In the genomic region with DNA sequence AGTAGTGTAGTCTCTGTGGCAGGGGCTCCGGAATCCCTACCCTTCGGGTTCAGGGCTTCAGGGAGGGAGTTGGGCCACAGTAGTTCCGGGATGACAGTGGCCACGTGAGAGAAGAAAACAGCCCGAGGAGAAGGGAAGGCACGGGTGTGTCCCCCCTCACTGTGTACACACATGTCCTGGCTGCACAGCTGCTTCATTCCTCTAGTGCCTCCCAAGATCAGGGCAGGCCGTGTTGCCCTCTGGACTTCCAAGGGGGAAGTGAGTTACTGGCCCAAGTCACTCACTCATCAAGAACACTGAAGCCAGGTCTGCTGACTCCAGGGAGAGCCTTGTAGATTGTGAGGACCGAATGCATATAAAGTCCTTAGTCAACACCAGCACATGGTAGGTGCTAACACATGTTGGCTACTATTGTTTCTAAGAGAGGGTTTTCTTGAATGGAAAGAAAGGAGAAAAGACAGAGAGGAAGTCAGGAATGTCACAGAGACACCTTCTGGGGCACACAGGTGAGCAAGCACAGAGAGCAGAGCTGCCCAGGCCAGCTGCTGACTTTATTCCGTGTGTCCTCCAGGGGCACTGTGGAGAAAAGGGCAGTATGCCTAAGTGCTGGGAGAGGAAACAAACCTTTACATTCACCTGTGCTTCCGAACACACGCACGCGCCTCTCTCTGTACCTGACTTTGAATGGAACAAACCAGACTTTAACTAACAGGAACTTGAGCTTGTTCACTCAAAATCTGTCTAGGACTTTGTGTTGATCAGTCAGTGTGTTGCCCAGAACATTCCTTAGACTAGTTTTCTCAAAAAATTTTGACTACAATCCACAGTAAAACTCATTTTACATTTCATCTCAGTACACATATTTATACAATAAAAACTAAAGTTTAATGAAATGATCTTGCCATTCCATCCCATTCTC, we compare ENCODE assay signal across 8 cellular contexts. TPM values are rescaled to one million over a fixed set of nuclear protein-coding genes. Genes with fewer than 3 reads are reported as not detected.
DNase-seq lines count a peak whose midpoint lies in the region; ATAC-seq and TF ChIP-seq lines count a peak whose summit lies in the region.
"Had no signal": no experiment of that assay in that cellular context is flagged by ENCODE, and none has a peak within 500 bp of the region (broad histone marks: within the 10 kb centered on the region; RNA-seq: fewer than 3 reads in every experiment).

No MANE protein-coding gene starts in this region.

- peaks cover 9% of the 10 kb centered on the region for H3K27me3 Mint-ChIP-seq in progenitor cell of endocrine pancreas

- no peak for TF ChIP-seq POLR2A in HCT116 (IDR thresholded peaks at IDR 0.05; ENCODE audit: borderline replicate concordance, extremely low read depth, insufficient read depth, insufficient read length)

- DNase-seq in HCT116 (ENCODE audit: low read depth, low spot score) (no peak), foreskin fibroblast (no peak), progenitor cell of endocrine pancreas (ENCODE audit: low spot score, unreplicated experiment) (no peak), NK-92 (lab: John Stamatoyannopoulos, UW; ENCODE audit: unreplicated experiment) (no peak)
- DNase-seq in effector CD4-positive, alpha-beta T cell: no peak
- DNase-seq in effector CD8-positive, alpha-beta T cell (lab: John Stamatoyannopoulos, UW): no peak
- DNase-seq: caudate nucleus had no signal

- H3K36me3 ChIP-seq in HCT116 (ENCODE audit: control insufficient read depth in 1 of 2, insufficient read depth in 2 of 2, low read length in 2 of 2) (no peaks in the 10 kb centered on the region), OCI-LY3 (replicated peaks; ENCODE audit: low read depth, low read length) (peaks cover 14% of the 10 kb centered on the region)

- H3K4me2 ChIP-seq in HCT116 (ENCODE audit: low read length) (no peak overlapping the region), OCI-LY3 (ENCODE audit: low read length) (no peak overlapping the region)

- H4K20me1 ChIP-seq in HCT116 (ENCODE audit: insufficient read depth) (no peaks in the 10 kb centered on the region), OCI-LY3 (ENCODE audit: insufficient read depth, low read length) (no peaks in the 10 kb centered on the region)

- H3K27ac ChIP-seq in HCT116 (ENCODE audit: low read depth, low read length) (no peak overlapping the region), OCI-LY3 (ENCODE audit: low read length) (no peak overlapping the region)

- H3K9me2 ChIP-seq in HCT116 (ENCODE audit: insufficient read depth): no peaks in the 10 kb centered on the region

- intact Hi-C loops in HCT116 (cut with micrococcal nuclease): no loop called here

- TF ChIP-seq CTCF in HCT116 (IDR thresholded peaks at IDR 0.05 in 2 of 3, conservative IDR thresholded peaks at IDR 0.05 in 1 of 3; ENCODE audit: borderline replicate concordance in 1 of 3, insufficient read depth in 1 of 3, low read depth in 2 of 3, low read length in 2 of 3): peak in 2 of 3 experiments; percentile 57 to 58; a peak in 4 of 6 replicates
- peak; percentile 42 for TF ChIP-seq CTCF in OCI-LY3 (IDR thresholded peaks at IDR 0.05; ENCODE audit: low read depth, low read length)
- peak; percentile 23 for TF ChIP-seq CTCF in foreskin fibroblast (IDR thresholded peaks at IDR 0.05; ENCODE audit: low read depth, low read length)
- TF ChIP-seq CTCF in progenitor cell of endocrine pancreas (IDR thresholded peaks at IDR 0.05; ENCODE audit: unreplicated experiment): peak; percentile 60

- no peak overlapping the region for H3K4me3 Mint-ChIP-seq in progenitor cell of endocrine pancreas (ENCODE audit: low read depth)

- peak; percentile 20; the same call in 1 of the 2 replicates for TF ChIP-seq RAD21 in HCT116 (IDR thresholded peaks at IDR 0.05; ENCODE audit: low read depth)

- CTCF ChIA-PET in HCT116 (lab: Charles Lee): interaction anchor here (0.7 kb wide), 1 partner anchor 212 kb away, joined by 3 read pairs; no protein-coding TSS in a partner anchor

- peaks cover 6% of the 10 kb centered on the region for H3K36me3 Mint-ChIP-seq in progenitor cell of endocrine pancreas (ENCODE audit: insufficient read depth)

- H3K79me2 ChIP-seq in HCT116 (ENCODE audit: insufficient read depth, low read length) (no peaks in the 10 kb centered on the region), OCI-LY3 (ENCODE audit: low read length) (no peaks in the 10 kb centered on the region)

- H2AFZ ChIP-seq in HCT116 (ENCODE audit: low read depth, low read length, poor library complexity, severe bottlenecking) (no peak overlapping the region), OCI-LY3 (ENCODE audit: low read depth, low read length) (no peak overlapping the region)

- H3K9ac ChIP-seq in HCT116 (ENCODE audit: low read length) (no peak overlapping the region), OCI-LY3 (ENCODE audit: low read length) (no peak overlapping the region)

- peaks cover 11% of the 10 kb centered on the region for H3K4me1 Mint-ChIP-seq in progenitor cell of endocrine pancreas (ENCODE audit: low read depth)

- POLR2A ChIA-PET in HCT116 (lab: Charles Lee): no interaction called here

- H3K27ac Mint-ChIP-seq in progenitor cell of endocrine pancreas: peak overlapping the region; percentile 34

- RAD21 ChIA-PET in HCT116 (lab: Charles Lee; ENCODE audit: low non-redundant PET in 1 of 2, low total read pairs in 2 of 2, uncharacterized antibody in 2 of 2, unreplicated experiment in 2 of 2): no interaction called here

- no TSS peak for BruUV-seq in HCT116 (replicated peaks; lab: Mats Ljungman, UMichigan)

- H3K27me3 ChIP-seq in HCT116 (ENCODE audit: insufficient read depth, low read length) (no peaks in the 10 kb centered on the region), OCI-LY3 (ENCODE audit: low read depth, low read length) (no peaks in the 10 kb centered on the region)

- ATAC-seq in HCT116: peak; percentile 82

- no peaks in the 10 kb centered on the region for H3K9me3 Mint-ChIP-seq in progenitor cell of endocrine pancreas (ENCODE audit: low read depth)

- H3K4me3 ChIP-seq in HCT116 (replicated peaks in 1 of 2; ENCODE audit: low read depth in 1 of 2, low read length in 2 of 2): no peak overlapping the region
- no peak overlapping the region for H3K4me3 ChIP-seq in OCI-LY3 (ENCODE audit: low read length)
- no peak overlapping the region for H3K4me3 ChIP-seq in foreskin fibroblast (ENCODE audit: low read depth in 1 of 2, low read length in 2 of 2)

- H3K9me3 ChIP-seq in HCT116 (ENCODE audit: control insufficient read depth in 1 of 2, insufficient read depth in 1 of 2, low read depth in 1 of 2, low read length in 2 of 2) (no peaks in the 10 kb centered on the region), OCI-LY3 (ENCODE audit: insufficient read depth, low read length) (no peaks in the 10 kb centered on the region)

- no peaks in the 10 kb centered on the region for H3K4me1 ChIP-seq in HCT116 (ENCODE audit: control insufficient read depth in 1 of 2, insufficient read depth in 2 of 2, low read length in 2 of 2)
- no peaks in the 10 kb centered on the region for H3K4me1 ChIP-seq in OCI-LY3 (ENCODE audit: low read length)

TF ChIP-seq in HCT116, 20 proteins besides CTCF, POLR2A, EP300 and RAD21:
- TF ChIP-seq, protein P1, sequence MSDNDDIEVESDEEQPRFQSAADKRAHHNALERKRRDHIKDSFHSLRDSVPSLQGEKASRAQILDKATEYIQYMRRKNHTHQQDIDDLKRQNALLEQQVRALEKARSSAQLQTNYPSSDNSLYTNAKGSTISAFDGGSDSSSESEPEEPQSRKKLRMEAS (IDR thresholded peaks at IDR 0.05): no peak
- TF ChIP-seq YY1 (IDR thresholded peaks at IDR 0.05; ENCODE audit: extremely low read depth, insufficient replicate concordance, low read depth, low read length) (no peak), SRF (IDR thresholded peaks at IDR 0.05; ENCODE audit: low read depth) (no peak), CBX3 (IDR thresholded peaks at IDR 0.05; ENCODE audit: low read depth) (no peak), ZFX (IDR thresholded peaks at IDR 0.05) (no peak), TCF7L2 (IDR thresholded peaks at IDR 0.05; ENCODE audit: borderline replicate concordance, extremely low read depth, insufficient read depth, insufficient read length) (no peak), ZNF274 (IDR thresholded peaks at IDR 0.05; ENCODE audit: low read depth, low read length) (no peak), POLR2AphosphoS5 (IDR thresholded peaks at IDR 0.05; ENCODE audit: low read depth, low read length) (no peak), ELF1 (IDR thresholded peaks at IDR 0.05; ENCODE audit: borderline replicate concordance, low read depth) (no peak), EGR1 (IDR thresholded peaks at IDR 0.05; ENCODE audit: low read depth) (no peak), EZH2phosphoT487 (IDR thresholded peaks at IDR 0.05; ENCODE audit: borderline replicate concordance) (no peak), SIN3A (IDR thresholded peaks at IDR 0.05; ENCODE audit: low read depth) (no peak), EZH2 (IDR thresholded peaks at IDR 0.05) (no peak), FOSL1 (IDR thresholded peaks at IDR 0.05; ENCODE audit: low read depth) (no peak)
- TF ChIP-seq, protein P2, sequence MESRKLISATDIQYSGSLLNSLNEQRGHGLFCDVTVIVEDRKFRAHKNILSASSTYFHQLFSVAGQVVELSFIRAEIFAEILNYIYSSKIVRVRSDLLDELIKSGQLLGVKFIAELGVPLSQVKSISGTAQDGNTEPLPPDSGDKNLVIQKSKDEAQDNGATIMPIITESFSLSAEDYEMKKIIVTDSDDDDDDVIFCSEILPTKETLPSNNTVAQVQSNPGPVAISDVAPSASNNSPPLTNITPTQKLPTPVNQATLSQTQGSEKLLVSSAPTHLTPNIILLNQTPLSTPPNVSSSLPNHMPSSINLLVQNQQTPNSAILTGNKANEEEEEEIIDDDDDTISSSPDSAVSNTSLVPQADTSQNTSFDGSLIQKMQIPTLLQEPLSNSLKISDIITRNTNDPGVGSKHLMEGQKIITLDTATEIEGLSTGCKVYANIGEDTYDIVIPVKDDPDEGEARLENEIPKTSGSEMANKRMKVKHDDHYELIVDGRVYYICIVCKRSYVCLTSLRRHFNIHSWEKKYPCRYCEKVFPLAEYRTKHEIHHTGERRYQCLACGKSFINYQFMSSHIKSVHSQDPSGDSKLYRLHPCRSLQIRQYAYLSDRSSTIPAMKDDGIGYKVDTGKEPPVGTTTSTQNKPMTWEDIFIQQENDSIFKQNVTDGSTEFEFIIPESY (IDR thresholded peaks at IDR 0.05; ENCODE audit: extremely low read depth, insufficient replicate concordance, low read length): no peak
- TF ChIP-seq, protein P3, sequence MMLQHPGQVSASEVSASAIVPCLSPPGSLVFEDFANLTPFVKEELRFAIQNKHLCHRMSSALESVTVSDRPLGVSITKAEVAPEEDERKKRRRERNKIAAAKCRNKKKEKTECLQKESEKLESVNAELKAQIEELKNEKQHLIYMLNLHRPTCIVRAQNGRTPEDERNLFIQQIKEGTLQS (IDR thresholded peaks at IDR 0.05): no peak

RNA-seq across cellular contexts. Expression of a gene that starts 40.0 kb away (rescaled TPM):
- total RNA-seq in HCT116 (2021; ENCODE audit: unreplicated experiment) (0.44 TPM), progenitor cell of endocrine pancreas (0.55 and 0.62 TPM in 2 replicates)
- polyA plus RNA-seq in HCT116 (2012): 0.31 TPM in 2 replicates
